ENCODE assay signal across 9 cellular contexts in genomic region chr9:4228606-4229005, GRCh38.
A peak's percentile ranks its signal among the peaks of the same experiment; 100 is the strongest.
DNase-seq lines count a peak whose midpoint lies in the region; ATAC-seq and TF ChIP-seq lines count a peak whose summit lies in the region.
"Had no signal": no experiment of that assay in that cellular context is flagged by ENCODE, and none has a peak within 500 bp of the region (broad histone marks: within the 10 kb centered on the region; RNA-seq: fewer than 3 reads in every experiment).

No MANE protein-coding gene starts in this region.

- no peaks in the 10 kb centered on the region for H3K9me3 ChIP-seq in H9 (ENCODE audit: control insufficient read depth, low read depth, low read length)
- no peaks in the 10 kb centered on the region for H3K9me3 ChIP-seq in right lobe of liver

- no peaks in the 10 kb centered on the region for H3K9me3 Mint-ChIP-seq in H9
- no peaks in the 10 kb centered on the region for H3K9me3 Mint-ChIP-seq in activated T-helper 2 cell treated with anti-CD3 and anti-CD28 coated beads, Interferon-gamma antibody, Interleukin-2, Interleukin-4, amounts not matched to agents 10 μg/mL and 5 μg/mL and 100 μg/mL, durations not matched to agents 14 hours and 24 hours and 36 hours

- H3K79me1 ChIP-seq in H9 (ENCODE audit: insufficient read depth, low read depth, low read length, poor library complexity, severe bottlenecking), result no peaks in the 10 kb centered on the region

- H3K4me3 Mint-ChIP-seq in H9, result no peak overlapping the region
- H3K4me3 Mint-ChIP-seq in activated T-helper 2 cell treated with anti-CD3 and anti-CD28 coated beads, Interferon-gamma antibody, Interleukin-2, Interleukin-4, amounts not matched to agents 10 μg/mL and 5 μg/mL and 100 μg/mL, durations not matched to agents 14 hours and 24 hours and 36 hours (ENCODE audit: low read depth), result no peak overlapping the region
- H3K4me3 Mint-ChIP-seq: stimulated activated naive CD8-positive, alpha-beta T cell treated with anti-CD3 and anti-CD28 coated beads, Interleukin-15, Interleukin-2, amounts not matched to agents 100 ng/mL and 50 ng/mL, for 24 hours had no signal

- intact Hi-C loops in right lobe of liver (cut with DNase I), result no loop called here
- intact Hi-C loops in activated T-helper 2 cell treated with anti-CD3 and anti-CD28 coated beads, Interferon-gamma antibody, Interleukin-2, Interleukin-4, amounts not matched to agents 10 μg/mL and 5 μg/mL and 100 μg/mL, durations not matched to agents 14 hours and 24 hours and 36 hours (cut with micrococcal nuclease), result loop anchor here (5.0 to 10.0 kb wide), 5 partner anchors 69 to 761 kb away; no protein-coding TSS in a partner anchor

- WGBS in H9 (ENCODE audit: extremely low coverage, insufficient read length, low lambda C conversion rate), result no CpG with 5 or more reads among the region's 1 CpG
- WGBS in right lobe of liver (ENCODE audit: insufficient coverage, low coverage, low lambda C conversion rate, missing lambda C conversion rate), result 92% methylated on average over 1 of the region's 1 CpG

- H3K18ac ChIP-seq in H9 (ENCODE audit: insufficient read length, low read depth, low read length), result no peak overlapping the region

- H4K20me1 ChIP-seq in H9 (ENCODE audit: control insufficient read depth, insufficient read depth, insufficient read length), result no peaks in the 10 kb centered on the region

- H3K14ac ChIP-seq in H9 (ENCODE audit: insufficient read depth, low read length), result no peak overlapping the region

- H3K4ac ChIP-seq in H9 (ENCODE audit: low read depth, low read length), result no peak overlapping the region

- H3K9ac ChIP-seq in H9 (ENCODE audit: extremely low read depth, insufficient read length, low read length), result no peak overlapping the region

- no peak overlapping the region for H2AFZ ChIP-seq in H9 (ENCODE audit: low read length)

- H3K27ac ChIP-seq in C4-2B (no peak overlapping the region), H9 (ENCODE audit: insufficient read length, low read depth, low read length) (no peak overlapping the region), right lobe of liver (no peak overlapping the region)

- no peak overlapping the region for H4K5ac ChIP-seq in H9 (ENCODE audit: insufficient read length, low read depth, low read length)

- H2BK15ac ChIP-seq in H9 (ENCODE audit: low read depth, low read length), result no peak overlapping the region

- in situ Hi-C loops in astrocyte of the cerebellum (cut with HindIII; ENCODE audit: low sequenced_read_pairs), result no loop called here

- no peak overlapping the region for H4K8ac ChIP-seq in H9 (replicated peaks; ENCODE audit: insufficient read length, low read depth, low read length)

- no peak overlapping the region for H3T11ph ChIP-seq in H9 (ENCODE audit: low read length)

- H3K79me2 ChIP-seq in H9 (ENCODE audit: insufficient read depth, low read length), result no peaks in the 10 kb centered on the region

- H2BK12ac ChIP-seq in H9 (ENCODE audit: insufficient read length, low read depth, low read length), result no peak overlapping the region

- no peak overlapping the region for H2BK5ac ChIP-seq in H9 (ENCODE audit: insufficient read length, low read length)

- TF ChIP-seq POLR2A in right lobe of liver (IDR thresholded peaks at IDR 0.05), result no peak

- H3K27ac Mint-ChIP-seq in H9, result no peak overlapping the region
- no peak overlapping the region for H3K27ac Mint-ChIP-seq in activated T-helper 2 cell treated with anti-CD3 and anti-CD28 coated beads, Interferon-gamma antibody, Interleukin-2, Interleukin-4, amounts not matched to agents 10 μg/mL and 5 μg/mL and 100 μg/mL, durations not matched to agents 14 hours and 24 hours and 36 hours
- H3K27ac Mint-ChIP-seq: stimulated activated naive CD8-positive, alpha-beta T cell treated with anti-CD3 and anti-CD28 coated beads, Interleukin-15, Interleukin-2, amounts not matched to agents 100 ng/mL and 50 ng/mL, for 24 hours had no signal

- H3K4me1 ChIP-seq in H9 (ENCODE audit: insufficient read depth, low read length), result no peaks in the 10 kb centered on the region
- H3K4me1 ChIP-seq in right lobe of liver, result peaks cover 0 to 5% (median 4%) of the 10 kb centered on the region in 4 donors

- H3K4me1 Mint-ChIP-seq in H9, result peaks cover 8 to 11% of the 10 kb centered on the region in 2 experiments
- peaks cover 19% of the 10 kb centered on the region for H3K4me1 Mint-ChIP-seq in activated T-helper 2 cell treated with anti-CD3 and anti-CD28 coated beads, Interferon-gamma antibody, Interleukin-2, Interleukin-4, amounts not matched to agents 10 μg/mL and 5 μg/mL and 100 μg/mL, durations not matched to agents 14 hours and 24 hours and 36 hours (ENCODE audit: low read depth)

- no peaks in the 10 kb centered on the region for H3K23me2 ChIP-seq in H9 (ENCODE audit: insufficient read length, low read depth, low read length, poor library complexity, severe bottlenecking)

- H4K91ac ChIP-seq in H9 (ENCODE audit: insufficient read length, low read depth, low read length), result no peak overlapping the region

- no peak overlapping the region for H3K4me2 ChIP-seq in H9 (ENCODE audit: insufficient read depth, insufficient read length, low read length)

- H2BK20ac ChIP-seq in H9 (ENCODE audit: low read depth, low read length, poor library complexity, severe bottlenecking), result no peak overlapping the region

- H3K56ac ChIP-seq in H9 (ENCODE audit: insufficient read length, low read depth, low read length), result no peak overlapping the region

- no peaks in the 10 kb centered on the region for H3K27me3 Mint-ChIP-seq in H9 (ENCODE audit: low read depth)
- H3K27me3 Mint-ChIP-seq in activated T-helper 2 cell treated with anti-CD3 and anti-CD28 coated beads, Interferon-gamma antibody, Interleukin-2, Interleukin-4, amounts not matched to agents 10 μg/mL and 5 μg/mL and 100 μg/mL, durations not matched to agents 14 hours and 24 hours and 36 hours (ENCODE audit: low read depth), result no peaks in the 10 kb centered on the region
- H3K27me3 Mint-ChIP-seq: stimulated activated naive CD8-positive, alpha-beta T cell treated with anti-CD3 and anti-CD28 coated beads, Interleukin-15, Interleukin-2, amounts not matched to agents 100 ng/mL and 50 ng/mL, for 24 hours had no signal

- TF ChIP-seq CTCF in C4-2B (conservative IDR thresholded peaks at IDR 0.05) (peak; percentile 72), H9 (conservative IDR thresholded peaks at IDR 0.05) (peak; percentile 60), astrocyte of the cerebellum (IDR thresholded peaks at IDR 0.05; ENCODE audit: low read depth, low read length, missing control alignments) (peak; percentile 70), right lobe of liver (IDR thresholded peaks at IDR 0.05) (peak; percentile 49 to 62 (median 56))

- H3K27me3 ChIP-seq in H9 (ENCODE audit: insufficient read depth, low read length) (no peaks in the 10 kb centered on the region), right lobe of liver (no peaks in the 10 kb centered on the region)

- H3K4me3 ChIP-seq in astrocyte of the cerebellum (ENCODE audit: low read depth, low read length), result no peak overlapping the region
- H3K4me3 ChIP-seq in right lobe of liver, result no peak overlapping the region

- H3K36me3 ChIP-seq in right lobe of liver, result no peaks in the 10 kb centered on the region

- ATAC-seq in right lobe of liver (peak; percentile 71 to 81 (median 74)), GM18517 (IDR thresholded peaks at IDR 0.05; ENCODE audit: unreplicated experiment) (no peak), HG02571 (IDR thresholded peaks at IDR 0.05; ENCODE audit: unreplicated experiment) (no peak), GM18858 (IDR thresholded peaks at IDR 0.05; ENCODE audit: unreplicated experiment) (no peak)

- H3K36me3 Mint-ChIP-seq in H9 (ENCODE audit: insufficient read depth in 1 of 3, low read depth in 3 of 3), result peaks cover 0 to 4% (median 0%) of the 10 kb centered on the region in 3 experiments; a peak in 1 of 7 replicates
- no peaks in the 10 kb centered on the region for H3K36me3 Mint-ChIP-seq in activated T-helper 2 cell treated with anti-CD3 and anti-CD28 coated beads, Interferon-gamma antibody, Interleukin-2, Interleukin-4, amounts not matched to agents 10 μg/mL and 5 μg/mL and 100 μg/mL, durations not matched to agents 14 hours and 24 hours and 36 hours (ENCODE audit: low read depth)

- H3K23ac ChIP-seq in H9 (ENCODE audit: insufficient read length, low read depth, low read length), result no peak overlapping the region

- DNase-seq in H9, result no peak
- DNase-seq in astrocyte of the cerebellum (ENCODE audit: low read depth), result no peak
- no peak for DNase-seq in right lobe of liver
- no peak for DNase-seq in activated T-helper 2 cell treated with anti-CD3 and anti-CD28 coated beads, Interferon-gamma antibody, Interleukin-2, Interleukin-4, amounts not matched to agents 10 μg/mL and 5 μg/mL and 100 μg/mL, durations not matched to agents 14 hours and 24 hours and 36 hours (ENCODE audit: low spot score)

- H2BK120ac ChIP-seq in H9 (ENCODE audit: low read depth, low read length, poor library complexity, severe bottlenecking), result no peak overlapping the region

- H2AK5ac ChIP-seq in H9 (ENCODE audit: insufficient read length, low read length), result no peak overlapping the region

Comparison
In these comparisons a context has a peak if more than half of its experiments do, and no peak if none do; other contexts are left out.
1. ATAC-seq: peak in right lobe of liver (4 of 4); none in GM18517 (single experiment), HG02571 (single experiment) and GM18858 (single experiment).
2. Peak in every context shown above with its lines, with median percentiles within 50 percentile points of each other: CTCF ChIP-seq.